28 cellular contexts compared by ENCODE assay signal in genomic region chr17:70454377-70454776, GRCh38.
"Had no signal": no experiment of that assay in that cellular context is flagged by ENCODE, and none has a peak within 500 bp of the region (broad histone marks: within the 10 kb centered on the region; RNA-seq: fewer than 3 reads in every experiment).

No MANE protein-coding gene starts in this region.

- H3K4me1 ChIP-seq: neural progenitor cell, psoas muscle, right lobe of liver, sigmoid colon, spleen, suprapubic skin, testis, tibial artery, upper lobe of right lung, uterus had no signal

- H3K36me3 ChIP-seq: neural progenitor cell, ovary, right lobe of liver, sigmoid colon, spleen, suprapubic skin, tibial artery, transverse colon, upper lobe of right lung, uterus had no signal

- DNase-seq: natural killer cell; occipital lobe; ovary; posterior cingulate gyrus; psoas muscle; right cardiac atrium; right lobe of liver; sigmoid colon; spleen; stimulated activated CD4-positive, alpha-beta T cell treated with anti-CD3 and anti-CD28 coated beads, Interleukin-12 subunit alpha, Interleukin-12 subunit beta, amount 100 ng/mL, for 4 hours; stimulated activated CD4-positive, alpha-beta T cell treated with anti-CD3 and anti-CD28 coated beads, Interleukin-1b, Interleukin-23, amount 100 ng/mL, for 48 hours; stimulated activated CD4-positive, alpha-beta T cell treated with anti-CD3 and anti-CD28 coated beads, Interleukin-4, amount 100 ng/mL, for 1 hour; stimulated activated CD4-positive, alpha-beta T cell treated with anti-CD3 and anti-CD28 coated beads, Interleukin-4, amount 100 ng/mL, for 4 hours; stimulated activated CD8-positive, alpha-beta memory T cell treated with anti-CD3 and anti-CD28 coated beads, Interleukin-4, amount 100 ng/mL, for 48 hours; stimulated activated naive CD4-positive, alpha-beta T cell; stimulated activated naive CD8-positive, alpha-beta T cell treated with anti-CD3 and anti-CD28 coated beads, Interleukin-15, amount 100 ng/mL, for 72 hours; stimulated activated naive CD8-positive, alpha-beta T cell treated with anti-CD3 and anti-CD28 coated beads, Interleukin-15, Interleukin-2, amounts not matched to agents 100 U/mL and 50 U/mL, for 24 hours; substantia nigra; testis; tibial artery; transverse colon; upper lobe of right lung; uterus had no signal

- H3K27me3 ChIP-seq: neural progenitor cell, ovary, sigmoid colon, spleen, suprapubic skin, testis, tibial artery, transverse colon, upper lobe of right lung, uterus had no signal

- H3K4me3 ChIP-seq: neural progenitor cell, ovary, psoas muscle, right lobe of liver, sigmoid colon, smooth muscle cell, spleen, suprapubic skin, testis, tibial artery, transverse colon, upper lobe of right lung, uterus had no signal

- H3K9me3 ChIP-seq: ovary, psoas muscle, right lobe of liver, sigmoid colon, suprapubic skin, testis, tibial artery, transverse colon, upper lobe of right lung, uterus had no signal

- ATAC-seq: natural killer cell; psoas muscle; right cardiac atrium; right lobe of liver; stimulated activated memory B cell treated with anti-CD40 and anti-IgM and Interleukin-4, amounts not matched to agents 10 μg/mL and 1 μg/mL and 100 μg/mL, for 72 hours; stimulated activated naive CD8-positive, alpha-beta T cell treated with anti-CD3 and anti-CD28 coated beads, Interleukin-15, amount 100 ng/mL, for 72 hours; stimulated activated naive CD8-positive, alpha-beta T cell treated with anti-CD3 and anti-CD28 coated beads, Interleukin-15, Interleukin-2, amounts not matched to agents 100 U/mL and 50 U/mL, for 24 hours; upper lobe of right lung had no signal

- H3K27ac ChIP-seq: neural progenitor cell, ovary, parathyroid adenoma, psoas muscle, right lobe of liver, sigmoid colon, spleen, suprapubic skin, testis, tibial artery, transverse colon, upper lobe of right lung, uterus had no signal
